ENCODE assay signal across 26 cellular contexts in the genomic region with DNA sequence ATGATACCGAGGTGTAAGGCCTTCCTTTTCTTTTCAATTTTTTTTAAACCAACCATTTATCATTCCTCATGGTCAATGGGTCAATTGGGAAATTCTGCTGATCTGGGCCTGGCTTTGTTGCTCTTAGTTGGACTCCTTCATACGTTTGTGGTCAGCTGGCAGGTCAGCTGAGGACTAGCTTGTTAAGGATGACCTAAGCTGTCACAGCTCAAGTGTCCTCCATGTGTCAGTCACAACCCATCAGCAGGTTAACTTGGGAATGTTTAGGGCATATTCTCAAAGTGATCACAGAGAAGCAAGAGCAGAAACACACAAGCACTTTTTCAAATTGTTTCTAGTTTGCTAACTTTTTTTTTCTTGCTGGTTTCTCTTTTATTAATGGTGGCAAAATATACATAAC.
"Had no signal": no experiment of that assay in that cellular context is flagged by ENCODE, and none has a peak within 500 bp of the region (broad histone marks: within the 10 kb centered on the region; RNA-seq: fewer than 3 reads in every experiment).

No MANE protein-coding gene starts in this region.

- H3K27me3 Mint-ChIP-seq: activated B cell treated with CpG ODN at 0.5 μM for 24 hours; activated CD4-positive, alpha-beta memory T cell treated with anti-CD3 and anti-CD28 coated beads for 36 hours; activated CD4-positive, alpha-beta T cell treated with anti-CD3 and anti-CD28 coated beads, Interleukin-2, amount 10 ng/mL, durations not matched to agents 24 days and 14 days had no signal

- H3K9me3 Mint-ChIP-seq: activated B cell treated with CpG ODN at 0.5 μM for 24 hours; activated CD4-positive, alpha-beta memory T cell treated with anti-CD3 and anti-CD28 coated beads for 36 hours; activated CD4-positive, alpha-beta T cell treated with anti-CD3 and anti-CD28 coated beads, Interleukin-2, amount 10 ng/mL, durations not matched to agents 24 days and 14 days; activated naive CD4-positive, alpha-beta T cell treated with anti-CD3 and anti-CD28 coated beads, Interleukin-2, amount 50 U/mL, for 72 hours; activated T-cell treated with anti-CD3 and anti-CD28 coated beads, Interleukin-2, amount 50 U/mL, for 4 hours; T-helper 1 cell treated with Interleukin-12 subunit alpha and Interleukin-12 subunit beta and Interleukin-4 antibody, amounts not matched to agents 30 μg/mL and 1 μg/mL, for 36 hours had no signal

- H3K27me3 ChIP-seq: brain microvascular endothelial cell, cardiac muscle cell, SJSA1 had no signal

- H3K27ac ChIP-seq: brain microvascular endothelial cell, cardiac muscle cell, SJSA1 had no signal

- H3K9me3 ChIP-seq: SJSA1 had no signal

- H3K27ac Mint-ChIP-seq: activated B cell treated with CpG ODN at 0.5 μM for 24 hours; activated CD4-positive, alpha-beta memory T cell treated with anti-CD3 and anti-CD28 coated beads for 36 hours; activated CD4-positive, alpha-beta T cell treated with anti-CD3 and anti-CD28 coated beads, Interleukin-2, amount 10 ng/mL, durations not matched to agents 24 days and 14 days; T-helper 1 cell treated with Interleukin-12 subunit alpha and Interleukin-12 subunit beta and Interleukin-4 antibody, amounts not matched to agents 30 μg/mL and 1 μg/mL, for 36 hours had no signal

- ATAC-seq: activated naive CD4-positive, alpha-beta T cell treated with anti-CD3 and anti-CD28 coated beads, Interleukin-2, amount 50 U/mL, for 72 hours; activated T-cell treated with anti-CD3 and anti-CD28 coated beads, Interleukin-2, amount 50 U/mL, for 4 hours; Panc1; Right ventricle myocardium inferior had no signal

- H3K4me3 ChIP-seq: cardiac muscle cell, SJSA1 had no signal

- DNase-seq: activated B cell treated with CpG ODN at 0.5 μM for 24 hours; activated CD4-positive, alpha-beta memory T cell treated with anti-CD3 and anti-CD28 coated beads for 36 hours; activated CD4-positive, alpha-beta T cell treated with anti-CD3 and anti-CD28 coated beads for 1 hour; activated CD4-positive, alpha-beta T cell treated with anti-CD3 and anti-CD28 coated beads, Interleukin-2, amount 10 ng/mL, durations not matched to agents 24 days and 14 days; activated CD8-positive, alpha-beta memory T cell treated with anti-CD3 and anti-CD28 coated beads for 24 hours; activated effector memory CD4-positive, alpha-beta T cell treated with anti-CD3 and anti-CD28 coated beads, Interleukin-2, amount 50 U/mL, for 16 hours; activated naive CD4-positive, alpha-beta T cell treated with Interleukin-2 at 50 U/mL for 16 hours; activated T-cell treated with anti-CD3 and anti-CD28 coated beads, Interleukin-2, amount 50 U/mL, for 4 hours; brain microvascular endothelial cell; Karpas-422; NCI-H1048; NCI-H1694 treated with DMSO at 0.1 percent for 48 hours; NCI-H2029 treated with DMSO at 0.1 percent for 48 hours; NCI-H345; NCI-H510A; NCI-H526 treated with DMSO at 0.1 percent for 48 hours; NCI-H82; OCI-M1; RPMI8226; T-helper 9 cell had no signal

- H3K4me1 Mint-ChIP-seq: activated B cell treated with CpG ODN at 0.5 μM for 24 hours; activated CD4-positive, alpha-beta T cell treated with anti-CD3 and anti-CD28 coated beads, Interleukin-2, amount 10 ng/mL, durations not matched to agents 24 days and 14 days had no signal

- H3K4me3 Mint-ChIP-seq: activated B cell treated with CpG ODN at 0.5 μM for 24 hours; activated CD4-positive, alpha-beta memory T cell treated with anti-CD3 and anti-CD28 coated beads for 36 hours; activated CD4-positive, alpha-beta T cell treated with anti-CD3 and anti-CD28 coated beads, Interleukin-2, amount 10 ng/mL, durations not matched to agents 24 days and 14 days; activated T-cell treated with anti-CD3 and anti-CD28 coated beads, Interleukin-2, amount 50 U/mL, for 4 hours; T-helper 1 cell treated with Interleukin-12 subunit alpha and Interleukin-12 subunit beta and Interleukin-4 antibody, amounts not matched to agents 30 μg/mL and 1 μg/mL, for 36 hours had no signal

- H3K36me3 ChIP-seq: brain microvascular endothelial cell, cardiac muscle cell, SJSA1 had no signal
